8 cellular contexts compared by ENCODE assay signal in the genomic region with DNA sequence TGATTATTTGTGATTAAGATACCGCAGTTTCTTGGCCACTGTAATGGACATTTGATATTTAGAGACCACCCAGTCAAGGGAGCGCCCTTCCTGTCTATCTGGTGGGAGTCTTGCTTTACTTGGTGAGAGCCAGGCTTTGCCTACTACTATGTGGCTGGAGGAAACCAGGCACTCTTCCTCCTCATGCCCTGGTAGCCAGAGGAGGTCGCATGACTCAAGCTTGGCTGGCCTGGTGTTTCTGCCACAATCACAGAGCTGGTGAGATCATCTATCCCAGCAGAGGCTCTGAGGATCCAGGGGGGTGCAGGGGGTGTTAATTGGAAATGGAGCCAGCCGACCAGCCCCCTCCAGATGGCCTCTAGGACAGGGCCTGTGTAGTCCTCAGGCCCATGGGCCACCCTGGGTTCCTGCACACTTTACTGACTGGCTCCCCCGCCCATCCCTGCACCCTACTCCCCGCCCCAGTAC. TPM values are rescaled to one million over a fixed set of nuclear protein-coding genes. Genes with fewer than 3 reads are reported as not detected.
DNase-seq lines count a peak whose midpoint lies in the region; ATAC-seq and TF ChIP-seq lines count a peak whose summit lies in the region.
"Had no signal": no experiment of that assay in that cellular context is flagged by ENCODE, and none has a peak within 500 bp of the region (broad histone marks: within the 10 kb centered on the region; RNA-seq: fewer than 3 reads in every experiment).

No MANE protein-coding gene starts in this region.

- peak; percentile 38 for ATAC-seq in upper lobe of right lung
- ATAC-seq in GM21367 (IDR thresholded peaks at IDR 0.05; ENCODE audit: unreplicated experiment) = no peak
- no peak for ATAC-seq in GM21576 (IDR thresholded peaks at IDR 0.05; ENCODE audit: unreplicated experiment)

- H3K9ac ChIP-seq in mammary epithelial cell (ENCODE audit: insufficient read depth, low read length) = no peak overlapping the region

- no peak overlapping the region for H3K27ac Mint-ChIP-seq in endothelial cell (ENCODE audit: unreplicated experiment)

- no peaks in the 10 kb centered on the region for H3K36me3 Mint-ChIP-seq in endothelial cell (ENCODE audit: low read depth, unreplicated experiment)

- no peaks in the 10 kb centered on the region for H3K27me3 Mint-ChIP-seq in endothelial cell (ENCODE audit: unreplicated experiment)

- dilution Hi-C loops in mammary epithelial cell (cut with HindIII; ENCODE audit: low sequenced_read_pairs) = no loop called here

- peak; percentile 97 for DNase-seq in HT1080 (ENCODE audit: low read depth)
- peak; percentile 77 for DNase-seq in mammary epithelial cell
- DNase-seq in medulla oblongata (ENCODE audit: extremely low spot score) = peak; percentile 82
- DNase-seq in upper lobe of right lung = no peak
- DNase-seq in endothelial cell (ENCODE audit: low spot score) = no peak
- DNase-seq: NCI-H510A treated with DMSO at 0.1 percent for 48 hours had no signal

- H3K36me3 ChIP-seq in mammary epithelial cell (ENCODE audit: insufficient read depth, low read length) (no peaks in the 10 kb centered on the region), upper lobe of right lung (no peaks in the 10 kb centered on the region)

- no peak overlapping the region for H3K4me3 Mint-ChIP-seq in endothelial cell (ENCODE audit: unreplicated experiment)

- peaks cover 4% of the 10 kb centered on the region for H3K4me1 Mint-ChIP-seq in endothelial cell (ENCODE audit: unreplicated experiment)

- in situ Hi-C loops in mammary epithelial cell (cut with MboI; ENCODE audit: low sequenced_read_pairs in 2 of 2) = no loop called here

- intact Hi-C loops in mammary epithelial cell (cut with micrococcal nuclease) = loop anchor here (5.0 kb wide), 1 partner anchor 64 kb away; no protein-coding TSS in a partner anchor
- intact Hi-C loops in upper lobe of right lung (cut with DNase I) = no loop called here

- no peak overlapping the region for H3K4me3 ChIP-seq in mammary epithelial cell (replicated peaks in 1 of 3; ENCODE audit: insufficient read depth in 1 of 3, low read depth in 2 of 3, low read length in 3 of 3)
- no peak overlapping the region for H3K4me3 ChIP-seq in upper lobe of right lung

- H3K27me3 ChIP-seq in mammary epithelial cell (ENCODE audit: insufficient read depth, low read length) (no peaks in the 10 kb centered on the region), upper lobe of right lung (no peaks in the 10 kb centered on the region)

- 55% methylated on average over 6 of the region's 6 CpGs for WGBS in mammary epithelial cell (ENCODE audit: low coverage, missing lambda C conversion rate)

- peaks cover 13% of the 10 kb centered on the region for H3K4me1 ChIP-seq in mammary epithelial cell (ENCODE audit: insufficient read depth, low read length)
- H3K4me1 ChIP-seq in upper lobe of right lung = no peaks in the 10 kb centered on the region

- TF ChIP-seq CTCF in mammary epithelial cell (conservative IDR thresholded peaks at IDR 0.05 in 1 of 2, IDR thresholded peaks at IDR 0.05 in 1 of 2; ENCODE audit: extremely low read depth in 1 of 2, insufficient read depth in 1 of 2, low read depth in 1 of 2, low read length in 2 of 2) (no peak), upper lobe of right lung (IDR thresholded peaks at IDR 0.05) (no peak), endothelial cell (IDR thresholded peaks at IDR 0.05; ENCODE audit: unreplicated experiment) (no peak)

- CTCF ChIA-PET in mammary epithelial cell (lab: Charles Lee; ENCODE audit: low non-redundant PET) = no interaction called here

- no peak overlapping the region for H3K4me2 ChIP-seq in mammary epithelial cell (ENCODE audit: insufficient read depth, low read depth, low read length)

- no peak overlapping the region for H2AFZ ChIP-seq in mammary epithelial cell (ENCODE audit: low read depth, low read length)

- H3K79me2 ChIP-seq in mammary epithelial cell (ENCODE audit: insufficient read depth, low read length) = no peaks in the 10 kb centered on the region

- no TSS peak for BruUV-seq in mammary epithelial cell (replicated peaks; lab: Mats Ljungman, UMichigan)

- H4K20me1 ChIP-seq in mammary epithelial cell (ENCODE audit: insufficient read depth, low read length) = no peaks in the 10 kb centered on the region

- H3K9me3 ChIP-seq in mammary epithelial cell (replicated peaks; ENCODE audit: insufficient read depth, low read length) = peaks cover 7% of the 10 kb centered on the region
- H3K9me3 ChIP-seq in upper lobe of right lung = no peaks in the 10 kb centered on the region

- H3K27ac ChIP-seq in mammary epithelial cell (ENCODE audit: insufficient read depth, low read depth, low read length) (no peak overlapping the region), upper lobe of right lung (no peak overlapping the region)

- H3K9me3 Mint-ChIP-seq in endothelial cell (ENCODE audit: unreplicated experiment) = no peaks in the 10 kb centered on the region

RNA-seq across cellular contexts. Expression of gene BIN1, which starts 46.8 kb away (rescaled TPM):
- 68.0 and 68.8 TPM in 2 replicates for total RNA-seq in HT1080 (2014; rRNA removed; shearing (Covaris generic))
- 47.8 and 48.5 TPM in 2 replicates for polyA plus RNA-seq in HT1080 (2015; cell fraction: cytosol; rRNA removed)
- polyA plus RNA-seq in HT1080 (2015; cell fraction: nucleus; rRNA removed) = 36.4 and 40.8 TPM in 2 replicates
- total RNA-seq in mammary epithelial cell (1 to 10 TPM; 5.1 to 7.3 TPM), upper lobe of right lung (33.4 TPM), endothelial cell (ENCODE audit: unreplicated experiment) (182 TPM)
- polyA plus RNA-seq in mammary epithelial cell = 0.88 TPM
- not detected for polyA minus RNA-seq in mammary epithelial cell

Comparison
In these comparisons a context has a peak if more than half of its experiments do, and no peak if none do; other contexts are left out.
1. DNase-seq: peak in HT1080 (single experiment), mammary epithelial cell (single experiment) and medulla oblongata (single experiment); none in upper lobe of right lung (single experiment) and endothelial cell (single experiment).